In genomic region chr5:72940082-72940481, GRCh38 we compare ENCODE assay signal across 25 cellular contexts. TPM values are rescaled to one million over a fixed set of nuclear protein-coding genes. Genes with fewer than 3 reads are reported as not detected.
A peak's percentile ranks its signal among the peaks of the same experiment; 100 is the strongest.
DNase-seq lines count a peak whose midpoint lies in the region; ATAC-seq and TF ChIP-seq lines count a peak whose summit lies in the region.
"Had no signal": no experiment of that assay in that cellular context is flagged by ENCODE, and none has a peak within 500 bp of the region (broad histone marks: within the 10 kb centered on the region; RNA-seq: fewer than 3 reads in every experiment).

No MANE protein-coding gene starts in this region.

- H3K27ac ChIP-seq in upper lobe of right lung (peak overlapping the region; percentile 42), Karpas-422 (ENCODE audit: low read length) (no peak overlapping the region)
- H3K27ac ChIP-seq: esophagus muscularis mucosa, ovary, SJSA1, thoracic aorta had no signal

- H3K4me3 ChIP-seq in upper lobe of right lung (no peak overlapping the region), Karpas-422 (ENCODE audit: low read length) (no peak overlapping the region)
- H3K4me3 ChIP-seq: adrenal gland, esophagus muscularis mucosa, ovary, SJSA1, thoracic aorta had no signal

- H3K79me2 ChIP-seq in Karpas-422 (ENCODE audit: low read length) = no peaks in the 10 kb centered on the region

- H4K20me1 ChIP-seq in Karpas-422 (ENCODE audit: insufficient read depth, low read depth, low read length) = no peaks in the 10 kb centered on the region

- no peaks in the 10 kb centered on the region for H3K9me3 ChIP-seq in upper lobe of right lung
- H3K9me3 ChIP-seq in Karpas-422 (ENCODE audit: low read length) = no peaks in the 10 kb centered on the region
- H3K9me3 ChIP-seq: adrenal gland, esophagus muscularis mucosa, ovary, SJSA1, thoracic aorta had no signal

- peaks cover 25% of the 10 kb centered on the region for H3K4me1 ChIP-seq in upper lobe of right lung
- peaks cover 6% of the 10 kb centered on the region for H3K4me1 ChIP-seq in Karpas-422 (ENCODE audit: low read length)
- H3K4me1 ChIP-seq: adrenal gland, SJSA1 had no signal

- H3K9me2 ChIP-seq in Karpas-422 (replicated peaks; ENCODE audit: insufficient read depth, low read length) = no peaks in the 10 kb centered on the region

- H3K36me3 ChIP-seq in upper lobe of right lung (no peaks in the 10 kb centered on the region), Karpas-422 (ENCODE audit: insufficient read depth, low read length) (no peaks in the 10 kb centered on the region)
- H3K36me3 ChIP-seq: adrenal gland, esophagus muscularis mucosa, ovary, SJSA1, thoracic aorta had no signal

- intact Hi-C loops in Right ventricle myocardium superior (cut with DNase I) (no loop called here), cardiac septum (cut with DNase I) (no loop called here), left ventricle myocardium superior (cut with micrococcal nuclease) (no loop called here), upper lobe of right lung (cut with DNase I) (no loop called here)

- DNase-seq in Right ventricle myocardium superior = no peak
- DNase-seq in cardiac septum (ENCODE audit: low spot score) = no peak
- peak; percentile 15 for DNase-seq in SKM-1 (lab: John Stamatoyannopoulos, UW; ENCODE audit: unreplicated experiment)
- DNase-seq in left ventricle myocardium superior = no peak
- DNase-seq in upper lobe of right lung = no peak
- no peak for DNase-seq in KG1 (lab: John Stamatoyannopoulos, UW)
- no peak for DNase-seq in Karpas-422
- DNase-seq: activated CD4-positive, alpha-beta T cell treated with anti-CD3 and anti-CD28 coated beads for 36 hours; activated naive CD4-positive, alpha-beta T cell; activated T-cell treated with anti-CD3 and anti-CD28 coated beads, Interleukin-2, amount 50 U/mL, for 24 hours; DND-41; effector CD4-positive, alpha-beta T cell; H9; NCI-H1048; NCI-H187 treated with DMSO at 0.1 percent for 48 hours; NCI-H2227 treated with DMSO at 0.1 percent for 48 hours; NCI-H748 treated with DMSO at 0.1 percent for 48 hours; ovary; stimulated activated naive CD4-positive, alpha-beta T cell treated with Interleukin-2 at 50 U/mL for 16 hours; T-helper 17 cell had no signal

- TF ChIP-seq CTCF in upper lobe of right lung (IDR thresholded peaks at IDR 0.05) = no peak

- no peak overlapping the region for H3K4me2 ChIP-seq in Karpas-422 (ENCODE audit: low read depth, low read length, poor library complexity, severe bottlenecking)

- H3K9ac ChIP-seq in Karpas-422 (ENCODE audit: low read length) = no peak overlapping the region

- H3K27me3 ChIP-seq in upper lobe of right lung (no peaks in the 10 kb centered on the region), Karpas-422 (ENCODE audit: low read length) (no peaks in the 10 kb centered on the region)
- H3K27me3 ChIP-seq: adrenal gland, ovary, SJSA1 had no signal

- H2AFZ ChIP-seq in Karpas-422 (ENCODE audit: low read length) = no peak overlapping the region

- ATAC-seq in Right ventricle myocardium superior (ENCODE audit: poor library complexity) (peak; percentile 61), left ventricle myocardium superior (peak; percentile 50), upper lobe of right lung (peak; percentile 78), GM19397 (IDR thresholded peaks at IDR 0.05; ENCODE audit: unreplicated experiment) (no peak)
- ATAC-seq: activated CD4-positive, alpha-beta T cell treated with anti-CD3 and anti-CD28 coated beads for 36 hours; T-helper 17 cell had no signal

RNA-seq across cellular contexts. Expression of gene FCHO2, which starts 15.8 kb away (rescaled TPM):
- 19.7 TPM for total RNA-seq in Right ventricle myocardium superior
- 15.5 TPM for total RNA-seq in cardiac septum
- total RNA-seq in left ventricle myocardium superior = 20.1 TPM
- 83.9 TPM for total RNA-seq in upper lobe of right lung
- 5.1 and 5.2 TPM in 2 replicates for total RNA-seq in Karpas-422 (2014; rRNA removed; shearing (Covaris generic); ENCODE audit: low replicate concordance)
